ENCODE assay signal across 1 cellular context in the genomic region with DNA sequence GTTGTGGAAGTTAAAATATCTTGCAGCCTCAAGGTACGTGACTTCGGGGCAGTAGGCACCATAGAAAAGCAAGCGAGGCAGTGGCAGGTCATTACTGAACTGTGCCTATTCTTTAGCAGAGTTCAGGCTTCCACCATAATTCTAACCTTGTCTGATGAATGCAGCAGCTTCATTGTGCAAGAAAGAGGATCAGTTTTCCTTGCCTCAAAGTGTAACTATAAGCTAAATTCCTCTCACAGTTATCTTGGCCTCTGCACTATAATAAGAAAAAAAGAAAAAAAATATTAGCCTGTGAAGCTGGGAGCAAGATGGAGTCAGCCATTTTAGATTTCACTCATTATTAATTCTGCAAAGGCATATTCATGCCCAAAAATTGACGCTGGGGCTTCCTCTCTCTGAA.
TF ChIP-seq lines count a peak whose summit lies in the region.

No MANE protein-coding gene starts in this region.

TF ChIP-seq in GM23338, 12 proteins besides CTCF, POLR2A, EP300 and RAD21 (continued from another document):
- TF ChIP-seq, protein P1, sequence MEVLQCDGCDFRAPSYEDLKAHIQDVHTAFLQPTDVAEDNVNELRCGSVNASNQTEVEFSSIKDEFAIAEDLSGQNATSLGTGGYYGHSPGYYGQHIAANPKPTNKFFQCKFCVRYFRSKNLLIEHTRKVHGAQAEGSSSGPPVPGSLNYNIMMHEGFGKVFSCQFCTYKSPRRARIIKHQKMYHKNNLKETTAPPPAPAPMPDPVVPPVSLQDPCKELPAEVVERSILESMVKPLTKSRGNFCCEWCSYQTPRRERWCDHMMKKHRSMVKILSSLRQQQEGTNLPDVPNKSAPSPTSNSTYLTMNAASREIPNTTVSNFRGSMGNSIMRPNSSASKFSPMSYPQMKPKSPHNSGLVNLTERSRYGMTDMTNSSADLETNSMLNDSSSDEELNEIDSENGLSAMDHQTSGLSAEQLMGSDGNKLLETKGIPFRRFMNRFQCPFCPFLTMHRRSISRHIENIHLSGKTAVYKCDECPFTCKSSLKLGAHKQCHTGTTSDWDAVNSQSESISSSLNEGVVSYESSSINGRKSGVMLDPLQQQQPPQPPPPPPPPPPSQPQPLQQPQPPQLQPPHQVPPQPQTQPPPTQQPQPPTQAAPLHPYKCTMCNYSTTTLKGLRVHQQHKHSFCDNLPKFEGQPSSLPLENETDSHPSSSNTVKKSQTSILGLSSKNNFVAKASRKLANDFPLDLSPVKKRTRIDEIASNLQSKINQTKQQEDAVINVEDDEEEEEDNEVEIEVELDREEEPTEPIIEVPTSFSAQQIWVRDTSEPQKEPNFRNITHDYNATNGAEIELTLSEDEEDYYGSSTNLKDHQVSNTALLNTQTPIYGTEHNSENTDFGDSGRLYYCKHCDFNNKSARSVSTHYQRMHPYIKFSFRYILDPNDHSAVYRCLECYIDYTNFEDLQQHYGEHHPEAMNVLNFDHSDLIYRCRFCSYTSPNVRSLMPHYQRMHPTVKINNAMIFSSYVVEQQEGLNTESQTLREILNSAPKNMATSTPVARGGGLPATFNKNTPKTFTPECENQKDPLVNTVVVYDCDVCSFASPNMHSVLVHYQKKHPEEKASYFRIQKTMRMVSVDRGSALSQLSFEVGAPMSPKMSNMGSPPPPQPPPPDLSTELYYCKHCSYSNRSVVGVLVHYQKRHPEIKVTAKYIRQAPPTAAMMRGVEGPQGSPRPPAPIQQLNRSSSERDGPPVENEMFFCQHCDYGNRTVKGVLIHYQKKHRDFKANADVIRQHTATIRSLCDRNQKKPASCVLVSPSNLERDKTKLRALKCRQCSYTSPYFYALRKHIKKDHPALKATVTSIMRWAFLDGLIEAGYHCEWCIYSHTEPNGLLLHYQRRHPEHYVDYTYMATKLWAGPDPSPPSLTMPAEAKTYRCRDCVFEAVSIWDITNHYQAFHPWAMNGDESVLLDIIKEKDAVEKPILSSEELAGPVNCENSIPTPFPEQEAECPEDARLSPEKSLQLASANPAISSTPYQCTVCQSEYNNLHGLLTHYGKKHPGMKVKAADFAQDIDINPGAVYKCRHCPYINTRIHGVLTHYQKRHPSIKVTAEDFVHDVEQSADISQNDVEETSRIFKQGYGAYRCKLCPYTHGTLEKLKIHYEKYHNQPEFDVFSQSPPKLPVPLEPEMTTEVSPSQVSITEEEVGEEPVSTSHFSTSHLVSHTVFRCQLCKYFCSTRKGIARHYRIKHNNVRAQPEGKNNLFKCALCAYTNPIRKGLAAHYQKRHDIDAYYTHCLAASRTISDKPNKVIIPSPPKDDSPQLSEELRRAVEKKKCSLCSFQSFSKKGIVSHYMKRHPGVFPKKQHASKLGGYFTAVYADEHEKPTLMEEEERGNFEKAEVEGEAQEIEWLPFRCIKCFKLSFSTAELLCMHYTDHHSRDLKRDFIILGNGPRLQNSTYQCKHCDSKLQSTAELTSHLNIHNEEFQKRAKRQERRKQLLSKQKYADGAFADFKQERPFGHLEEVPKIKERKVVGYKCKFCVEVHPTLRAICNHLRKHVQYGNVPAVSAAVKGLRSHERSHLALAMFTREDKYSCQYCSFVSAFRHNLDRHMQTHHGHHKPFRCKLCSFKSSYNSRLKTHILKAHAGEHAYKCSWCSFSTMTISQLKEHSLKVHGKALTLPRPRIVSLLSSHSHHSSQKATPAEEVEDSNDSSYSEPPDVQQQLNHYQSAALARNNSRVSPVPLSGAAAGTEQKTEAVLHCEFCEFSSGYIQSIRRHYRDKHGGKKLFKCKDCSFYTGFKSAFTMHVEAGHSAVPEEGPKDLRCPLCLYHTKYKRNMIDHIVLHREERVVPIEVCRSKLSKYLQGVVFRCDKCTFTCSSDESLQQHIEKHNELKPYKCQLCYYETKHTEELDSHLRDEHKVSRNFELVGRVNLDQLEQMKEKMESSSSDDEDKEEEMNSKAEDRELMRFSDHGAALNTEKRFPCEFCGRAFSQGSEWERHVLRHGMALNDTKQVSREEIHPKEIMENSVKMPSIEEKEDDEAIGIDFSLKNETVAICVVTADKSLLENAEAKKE (CRISPR knock-in tag; IDR thresholded peaks at IDR 0.05): no peak
- TF ChIP-seq CREB1 (CRISPR knock-in tag; IDR thresholded peaks at IDR 0.05; ENCODE audit: low read depth): no peak
- TF ChIP-seq, protein P2, sequence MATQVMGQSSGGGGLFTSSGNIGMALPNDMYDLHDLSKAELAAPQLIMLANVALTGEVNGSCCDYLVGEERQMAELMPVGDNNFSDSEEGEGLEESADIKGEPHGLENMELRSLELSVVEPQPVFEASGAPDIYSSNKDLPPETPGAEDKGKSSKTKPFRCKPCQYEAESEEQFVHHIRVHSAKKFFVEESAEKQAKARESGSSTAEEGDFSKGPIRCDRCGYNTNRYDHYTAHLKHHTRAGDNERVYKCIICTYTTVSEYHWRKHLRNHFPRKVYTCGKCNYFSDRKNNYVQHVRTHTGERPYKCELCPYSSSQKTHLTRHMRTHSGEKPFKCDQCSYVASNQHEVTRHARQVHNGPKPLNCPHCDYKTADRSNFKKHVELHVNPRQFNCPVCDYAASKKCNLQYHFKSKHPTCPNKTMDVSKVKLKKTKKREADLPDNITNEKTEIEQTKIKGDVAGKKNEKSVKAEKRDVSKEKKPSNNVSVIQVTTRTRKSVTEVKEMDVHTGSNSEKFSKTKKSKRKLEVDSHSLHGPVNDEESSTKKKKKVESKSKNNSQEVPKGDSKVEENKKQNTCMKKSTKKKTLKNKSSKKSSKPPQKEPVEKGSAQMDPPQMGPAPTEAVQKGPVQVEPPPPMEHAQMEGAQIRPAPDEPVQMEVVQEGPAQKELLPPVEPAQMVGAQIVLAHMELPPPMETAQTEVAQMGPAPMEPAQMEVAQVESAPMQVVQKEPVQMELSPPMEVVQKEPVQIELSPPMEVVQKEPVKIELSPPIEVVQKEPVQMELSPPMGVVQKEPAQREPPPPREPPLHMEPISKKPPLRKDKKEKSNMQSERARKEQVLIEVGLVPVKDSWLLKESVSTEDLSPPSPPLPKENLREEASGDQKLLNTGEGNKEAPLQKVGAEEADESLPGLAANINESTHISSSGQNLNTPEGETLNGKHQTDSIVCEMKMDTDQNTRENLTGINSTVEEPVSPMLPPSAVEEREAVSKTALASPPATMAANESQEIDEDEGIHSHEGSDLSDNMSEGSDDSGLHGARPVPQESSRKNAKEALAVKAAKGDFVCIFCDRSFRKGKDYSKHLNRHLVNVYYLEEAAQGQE (IDR thresholded peaks at IDR 0.05; ENCODE audit: unreplicated experiment): no peak
- TF ChIP-seq STAT1 (IDR thresholded peaks at IDR 0.05; ENCODE audit: unreplicated experiment): no peak
- TF ChIP-seq, protein P3, sequence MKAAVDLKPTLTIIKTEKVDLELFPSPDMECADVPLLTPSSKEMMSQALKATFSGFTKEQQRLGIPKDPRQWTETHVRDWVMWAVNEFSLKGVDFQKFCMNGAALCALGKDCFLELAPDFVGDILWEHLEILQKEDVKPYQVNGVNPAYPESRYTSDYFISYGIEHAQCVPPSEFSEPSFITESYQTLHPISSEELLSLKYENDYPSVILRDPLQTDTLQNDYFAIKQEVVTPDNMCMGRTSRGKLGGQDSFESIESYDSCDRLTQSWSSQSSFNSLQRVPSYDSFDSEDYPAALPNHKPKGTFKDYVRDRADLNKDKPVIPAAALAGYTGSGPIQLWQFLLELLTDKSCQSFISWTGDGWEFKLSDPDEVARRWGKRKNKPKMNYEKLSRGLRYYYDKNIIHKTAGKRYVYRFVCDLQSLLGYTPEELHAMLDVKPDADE (IDR thresholded peaks at IDR 0.05): no peak
- TF ChIP-seq EZH2phosphoT487 (IDR thresholded peaks at IDR 0.05; ENCODE audit: unreplicated experiment): no peak
- TF ChIP-seq NANOG (IDR thresholded peaks at IDR 0.05; ENCODE audit: borderline replicate concordance): no peak
